ENCODE assay signal across 28 cellular contexts in genomic region chr13:90690458-90691063, GRCh38.
DNase-seq lines count a peak whose midpoint lies in the region; ATAC-seq, FAIRE-seq and TF ChIP-seq lines count a peak whose summit lies in the region.
"Had no signal": no experiment of that assay in that cellular context is flagged by ENCODE, and none has a peak within 500 bp of the region (broad histone marks: within the 10 kb centered on the region; RNA-seq: fewer than 3 reads in every experiment).

No MANE protein-coding gene starts in this region.

- no peak overlapping the region for H3K4me3 ChIP-seq in astrocyte (ENCODE audit: insufficient read depth, low read depth, low read length)
- no peak overlapping the region for H3K4me3 ChIP-seq in fibroblast of villous mesenchyme (ENCODE audit: low read depth, low read length)
- H3K4me3 ChIP-seq: colonic mucosa, HAP-1, skin epidermis, tibial nerve had no signal

- H4K20me1 ChIP-seq in astrocyte (ENCODE audit: insufficient read depth, low read length) = no peaks in the 10 kb centered on the region

- intact Hi-C loops in activated T-helper 1 cell treated with anti-CD3 and anti-CD28 coated beads, Interleukin-12 subunit alpha, Interleukin-12 subunit beta, Interleukin-2, Interleukin-4 antibody, amounts not matched to agents 30 ng/mL and 10 ng/mL and 1 ng/mL, durations not matched to agents 14 hours and 24 hours and 36 hours (cut with micrococcal nuclease) = no loop called here

- H3K9me3 ChIP-seq in astrocyte (ENCODE audit: insufficient read depth, low read depth, low read length) = no peaks in the 10 kb centered on the region
- H3K9me3 ChIP-seq: colonic mucosa, HAP-1, SK-N-SH, tibial nerve had no signal

- H3K27ac Mint-ChIP-seq in astrocyte (ENCODE audit: unreplicated experiment) = no peak overlapping the region
- H3K27ac Mint-ChIP-seq in activated T-helper 1 cell treated with anti-CD3 and anti-CD28 coated beads, Interleukin-12 subunit alpha, Interleukin-12 subunit beta, Interleukin-2, Interleukin-4 antibody, amounts not matched to agents 30 ng/mL and 10 ng/mL and 1 ng/mL, durations not matched to agents 14 hours and 24 hours and 36 hours = no peak overlapping the region
- H3K27ac Mint-ChIP-seq: activated CD4-positive, alpha-beta memory T cell treated with anti-CD3 and anti-CD28 coated beads, Interleukin-2, amount 10 ng/mL, durations not matched to agents 7 days and 5 days; CD8-positive, alpha-beta memory T cell; nephron progenitor cell; stimulated activated naive CD8-positive, alpha-beta T cell treated with anti-CD3 and anti-CD28 coated beads, Interleukin-15, Interleukin-2, amounts not matched to agents 100 ng/mL and 50 ng/mL, for 24 hours; T-helper 2 cell treated with Interferon-gamma antibody and Interleukin-4, amounts not matched to agents 5 μg/mL and 100 μg/mL, for 36 hours; WTC11 had no signal

- peaks cover 11% of the 10 kb centered on the region for H3K4me1 Mint-ChIP-seq in astrocyte (ENCODE audit: low read depth, unreplicated experiment)
- no peaks in the 10 kb centered on the region for H3K4me1 Mint-ChIP-seq in activated T-helper 1 cell treated with anti-CD3 and anti-CD28 coated beads, Interleukin-12 subunit alpha, Interleukin-12 subunit beta, Interleukin-2, Interleukin-4 antibody, amounts not matched to agents 30 ng/mL and 10 ng/mL and 1 ng/mL, durations not matched to agents 14 hours and 24 hours and 36 hours (ENCODE audit: low read depth)
- H3K4me1 Mint-ChIP-seq: activated CD4-positive, alpha-beta memory T cell treated with anti-CD3 and anti-CD28 coated beads, Interleukin-2, amount 10 ng/mL, durations not matched to agents 7 days and 5 days; CD8-positive, alpha-beta memory T cell; nephron progenitor cell; WTC11 had no signal

- TF ChIP-seq CTCF in astrocyte (IDR thresholded peaks at IDR 0.05; ENCODE audit: insufficient read depth, low read depth, low read length) = no peak
- TF ChIP-seq CTCF in fibroblast of villous mesenchyme (IDR thresholded peaks at IDR 0.05; ENCODE audit: insufficient read depth, low read depth, low read length) = no peak

- no peak for FAIRE-seq in astrocyte (lab: Jason Lieb, UNC)
- FAIRE-seq: endometrium had no signal

- H3K4me2 ChIP-seq in astrocyte (ENCODE audit: low read length) = no peak overlapping the region
- H3K4me2 ChIP-seq: SK-N-SH had no signal

- no peak overlapping the region for H3K27ac ChIP-seq in astrocyte (ENCODE audit: low read depth, low read length)
- H3K27ac ChIP-seq: colonic mucosa, tibial nerve had no signal

- H3K79me2 ChIP-seq in astrocyte (ENCODE audit: insufficient read depth, low read length) = no peaks in the 10 kb centered on the region

- no peaks in the 10 kb centered on the region for H3K4me1 ChIP-seq in astrocyte (ENCODE audit: insufficient read depth, low read length)
- H3K4me1 ChIP-seq: colonic mucosa, HAP-1, tibial nerve had no signal

- ATAC-seq in GM19023 (IDR thresholded peaks at IDR 0.05; ENCODE audit: unreplicated experiment) (no peak), HG03159 (IDR thresholded peaks at IDR 0.05; ENCODE audit: unreplicated experiment) (no peak), HG03520 (IDR thresholded peaks at IDR 0.05; ENCODE audit: unreplicated experiment) (no peak)
- ATAC-seq: WTC11 had no signal

- H3K36me3 ChIP-seq in astrocyte (ENCODE audit: insufficient read depth, low read length) = no peaks in the 10 kb centered on the region
- H3K36me3 ChIP-seq: colonic mucosa, HAP-1, tibial nerve had no signal

- H3K27me3 Mint-ChIP-seq in astrocyte (ENCODE audit: low read depth, unreplicated experiment) = no peaks in the 10 kb centered on the region
- no peaks in the 10 kb centered on the region for H3K27me3 Mint-ChIP-seq in activated T-helper 1 cell treated with anti-CD3 and anti-CD28 coated beads, Interleukin-12 subunit alpha, Interleukin-12 subunit beta, Interleukin-2, Interleukin-4 antibody, amounts not matched to agents 30 ng/mL and 10 ng/mL and 1 ng/mL, durations not matched to agents 14 hours and 24 hours and 36 hours (ENCODE audit: insufficient read depth)
- H3K27me3 Mint-ChIP-seq: activated CD4-positive, alpha-beta memory T cell treated with anti-CD3 and anti-CD28 coated beads, Interleukin-2, amount 10 ng/mL, durations not matched to agents 7 days and 5 days; CD8-positive, alpha-beta memory T cell; stimulated activated naive CD8-positive, alpha-beta T cell treated with anti-CD3 and anti-CD28 coated beads, Interleukin-15, Interleukin-2, amounts not matched to agents 100 ng/mL and 50 ng/mL, for 24 hours had no signal

- DNase-seq in GM04503 (ENCODE audit: low read depth) (peak; percentile 31), astrocyte (ENCODE audit: low read depth) (peak; percentile 82), fibroblast of villous mesenchyme (ENCODE audit: low read depth) (peak; percentile 22), non-pigmented ciliary epithelial cell (ENCODE audit: low read depth) (peak; percentile 60)
- no peak for DNase-seq in activated T-helper 1 cell treated with anti-CD3 and anti-CD28 coated beads, Interleukin-12 subunit alpha, Interleukin-12 subunit beta, Interleukin-2, Interleukin-4 antibody, amounts not matched to agents 30 ng/mL and 10 ng/mL and 1 ng/mL, durations not matched to agents 14 hours and 24 hours and 36 hours (ENCODE audit: low spot score)
- DNase-seq: activated CD4-positive, alpha-beta memory T cell treated with anti-CD3 and anti-CD28 coated beads, Interleukin-2, amount 10 ng/mL, durations not matched to agents 7 days and 5 days; activated T-cell treated with anti-CD3 and anti-CD28 coated beads for 4 hours; CD8-positive, alpha-beta memory T cell; colonic mucosa; foreskin melanocyte; midbrain; NCI-H187; NCI-H446 treated with DMSO at 0.1 percent for 48 hours; nephron progenitor cell; NK-92 treated with Interleukin-12 subunit alpha and Interleukin-12 subunit beta, amount 100 ng/mL, for 24 hours; posterior cingulate gyrus; SK-N-SH; stimulated activated CD4-positive, alpha-beta T cell treated with anti-CD3 and anti-CD28 coated beads, Interleukin-2, amount 100 ng/mL, for 48 hours had no signal

- no peak overlapping the region for H3K4me3 Mint-ChIP-seq in astrocyte (ENCODE audit: unreplicated experiment)
- no peak overlapping the region for H3K4me3 Mint-ChIP-seq in activated T-helper 1 cell treated with anti-CD3 and anti-CD28 coated beads, Interleukin-12 subunit alpha, Interleukin-12 subunit beta, Interleukin-2, Interleukin-4 antibody, amounts not matched to agents 30 ng/mL and 10 ng/mL and 1 ng/mL, durations not matched to agents 14 hours and 24 hours and 36 hours
- H3K4me3 Mint-ChIP-seq: activated CD4-positive, alpha-beta memory T cell treated with anti-CD3 and anti-CD28 coated beads, Interleukin-2, amount 10 ng/mL, durations not matched to agents 7 days and 5 days; CD8-positive, alpha-beta memory T cell; nephron progenitor cell; stimulated activated naive CD8-positive, alpha-beta T cell treated with anti-CD3 and anti-CD28 coated beads, Interleukin-15, Interleukin-2, amounts not matched to agents 100 ng/mL and 50 ng/mL, for 24 hours; T-helper 2 cell treated with Interferon-gamma antibody and Interleukin-4, amounts not matched to agents 5 μg/mL and 100 μg/mL, for 36 hours; WTC11 had no signal

- no peak overlapping the region for H2AFZ ChIP-seq in astrocyte (ENCODE audit: low read depth, low read length)

- H3K9ac ChIP-seq in astrocyte (ENCODE audit: low read length) = no peak overlapping the region
- H3K9ac ChIP-seq: SK-N-SH had no signal

- no peaks in the 10 kb centered on the region for H3K27me3 ChIP-seq in astrocyte (ENCODE audit: insufficient read depth, low read length)
- H3K27me3 ChIP-seq: colonic mucosa, tibial nerve had no signal

- no peaks in the 10 kb centered on the region for H3K9me3 Mint-ChIP-seq in astrocyte (ENCODE audit: unreplicated experiment)
- no peaks in the 10 kb centered on the region for H3K9me3 Mint-ChIP-seq in activated T-helper 1 cell treated with anti-CD3 and anti-CD28 coated beads, Interleukin-12 subunit alpha, Interleukin-12 subunit beta, Interleukin-2, Interleukin-4 antibody, amounts not matched to agents 30 ng/mL and 10 ng/mL and 1 ng/mL, durations not matched to agents 14 hours and 24 hours and 36 hours
- H3K9me3 Mint-ChIP-seq: nephron progenitor cell; stimulated activated naive CD8-positive, alpha-beta T cell treated with anti-CD3 and anti-CD28 coated beads, Interleukin-15, Interleukin-2, amounts not matched to agents 100 ng/mL and 50 ng/mL, for 24 hours; WTC11 had no signal

- no peaks in the 10 kb centered on the region for H3K36me3 Mint-ChIP-seq in astrocyte (ENCODE audit: low read depth, unreplicated experiment)
- no peaks in the 10 kb centered on the region for H3K36me3 Mint-ChIP-seq in activated T-helper 1 cell treated with anti-CD3 and anti-CD28 coated beads, Interleukin-12 subunit alpha, Interleukin-12 subunit beta, Interleukin-2, Interleukin-4 antibody, amounts not matched to agents 30 ng/mL and 10 ng/mL and 1 ng/mL, durations not matched to agents 14 hours and 24 hours and 36 hours (ENCODE audit: low read depth)
- H3K36me3 Mint-ChIP-seq: CD8-positive, alpha-beta memory T cell; WTC11 had no signal
